In the genomic region with DNA sequence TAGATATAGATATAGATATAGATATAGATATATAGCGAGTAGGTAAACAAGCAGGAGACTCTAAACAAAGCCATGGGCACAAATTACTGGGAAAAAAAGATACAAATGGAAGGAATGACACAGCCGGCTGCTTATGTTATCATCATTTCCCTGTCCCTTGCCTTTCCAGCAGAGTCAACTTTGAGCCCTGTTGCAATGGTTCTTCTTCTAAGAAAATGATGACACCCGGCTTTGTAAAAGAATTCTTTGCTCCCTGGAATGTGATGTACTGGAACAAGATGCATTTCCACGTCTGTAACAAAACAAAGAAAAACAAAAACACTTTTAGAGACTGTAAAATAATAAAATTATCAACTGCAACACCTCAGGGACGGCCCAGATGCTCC, we compare ENCODE assay signal across 1 cellular context.
TF ChIP-seq lines count a peak whose summit lies in the region.

No MANE protein-coding gene starts in this region.

TF ChIP-seq in WTC11, 78 proteins besides CTCF, POLR2A, EP300 and RAD21 (continued from another document):
- TF ChIP-seq MAX (CRISPR knock-in tag; IDR thresholded peaks at IDR 0.05) (no peak), ZBTB43 (CRISPR knock-in tag; IDR thresholded peaks at IDR 0.05) (no peak)
